In genomic region chr14:20314026-20314425, GRCh38 we compare ENCODE assay signal across 23 cellular contexts.
"Had no signal": no experiment of that assay in that cellular context is flagged by ENCODE, and none has a peak within 500 bp of the region (broad histone marks: within the 10 kb centered on the region; RNA-seq: fewer than 3 reads in every experiment).

No MANE protein-coding gene starts in this region.

- DNase-seq: colonic mucosa; cortex of kidney; effector CD8-positive, alpha-beta T cell; effector memory CD8-positive, alpha-beta T cell; endodermal cell; erythroblast; esophagus squamous epithelium; foreskin fibroblast; foreskin melanocyte; gastrocnemius medialis; glutamatergic neuron; heart left ventricle; hypothalamus; left cardiac atrium; left lung; left ventricle myocardium superior; lower lobe of right lung; mesenchymal stem cell; mucosa of descending colon; naive B cell had no signal

- H3K27ac Mint-ChIP-seq: dendritic cell treated with granulocyte-macrophage colony-stimulating factor and Interleukin-4, amounts not matched to agents 40 ng/mL and 50 ng/mL, for 4 days; effector memory CD8-positive, alpha-beta T cell; endodermal cell; mesothelial cell of epicardium; naive B cell had no signal

- ATAC-seq: effector memory CD8-positive, alpha-beta T cell; esophagus mucosa; gastrocnemius medialis; heart left ventricle; left cardiac atrium; left lung; left ventricle myocardium superior; lower lobe of right lung; mucosa of descending colon had no signal

- H3K4me1 Mint-ChIP-seq: endodermal cell, mesothelial cell of epicardium, naive B cell had no signal

- H3K27me3 Mint-ChIP-seq: dendritic cell treated with granulocyte-macrophage colony-stimulating factor and Interleukin-4, amounts not matched to agents 40 ng/mL and 50 ng/mL, for 4 days; effector memory CD8-positive, alpha-beta T cell; naive B cell had no signal

- H3K9me3 Mint-ChIP-seq: dendritic cell treated with granulocyte-macrophage colony-stimulating factor and Interleukin-4, amounts not matched to agents 40 ng/mL and 50 ng/mL, for 4 days; effector memory CD8-positive, alpha-beta T cell; mesothelial cell of epicardium; naive B cell had no signal

- H3K4me3 Mint-ChIP-seq: dendritic cell treated with granulocyte-macrophage colony-stimulating factor and Interleukin-4, amounts not matched to agents 40 ng/mL and 50 ng/mL, for 4 days; effector memory CD8-positive, alpha-beta T cell; endodermal cell; mesothelial cell of epicardium; naive B cell had no signal
